ENCODE assay signal across 1 cellular context in genomic region chr6:75334266-75335040, GRCh38.
TF ChIP-seq lines count a peak whose summit lies in the region.

No MANE protein-coding gene starts in this region.

TF ChIP-seq in GM23338, 12 proteins besides CTCF, POLR2A, EP300 and RAD21 (continued from another document):
- TF ChIP-seq ZNF462 (CRISPR knock-in tag; IDR thresholded peaks at IDR 0.05) (no peak), JUNB (IDR thresholded peaks at IDR 0.05; ENCODE audit: unreplicated experiment) (no peak)
